3 cellular contexts compared by ENCODE assay signal in the genomic region with DNA sequence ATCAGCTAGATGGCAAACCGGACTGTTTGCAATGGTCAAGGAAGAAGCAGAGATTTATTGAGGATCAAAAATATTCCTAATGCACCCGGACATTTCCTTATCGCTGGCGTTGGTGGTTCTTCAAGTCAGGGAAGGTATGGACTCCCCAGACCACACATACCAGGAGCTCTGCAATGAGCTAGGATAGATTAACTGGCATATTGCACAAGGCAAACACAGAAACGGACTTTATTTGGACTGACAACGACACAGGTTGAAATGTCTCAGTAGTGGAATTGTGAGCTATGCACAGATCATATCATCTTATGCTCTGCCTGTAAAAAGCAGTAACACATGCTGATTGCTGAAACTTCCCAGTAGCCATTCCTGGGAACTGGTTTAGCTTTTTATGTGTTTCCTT.
TF ChIP-seq lines count a peak whose summit lies in the region.

No MANE protein-coding gene starts in this region.

TF ChIP-seq in SK-N-SH, 30 proteins besides CTCF, POLR2A, EP300 and RAD21:
- no peak for TF ChIP-seq POLR2AphosphoS5 (IDR thresholded peaks at IDR 0.05; ENCODE audit: low read depth, low read length)
- no peak for TF ChIP-seq JUND (IDR thresholded peaks at IDR 0.05)
- no peak for TF ChIP-seq NRF1 (IDR thresholded peaks at IDR 0.05; ENCODE audit: low read depth, low read length)
- no peak for TF ChIP-seq NFIC (IDR thresholded peaks at IDR 0.05; ENCODE audit: borderline replicate concordance)
- TF ChIP-seq TAF1 (IDR thresholded peaks at IDR 0.05; ENCODE audit: borderline replicate concordance, low read depth, low read length): no peak
- no peak for TF ChIP-seq FOXM1 (IDR thresholded peaks at IDR 0.05; ENCODE audit: low read depth)
- TF ChIP-seq ELF1 (IDR thresholded peaks at IDR 0.05): no peak
- no peak for TF ChIP-seq ZBTB33 (IDR thresholded peaks at IDR 0.05; ENCODE audit: borderline replicate concordance, low read depth)
- no peak for TF ChIP-seq USF2 (IDR thresholded peaks at IDR 0.05; ENCODE audit: borderline replicate concordance, low read depth, low read length)
- TF ChIP-seq GABPA (IDR thresholded peaks at IDR 0.05; ENCODE audit: low read depth): no peak
- TF ChIP-seq RXRA (IDR thresholded peaks at IDR 0.05; ENCODE audit: borderline replicate concordance, low read depth): no peak
- TF ChIP-seq CHD2 (IDR thresholded peaks at IDR 0.05; ENCODE audit: low read length, partially characterized antibody): no peak
- TF ChIP-seq TCF12 (IDR thresholded peaks at IDR 0.05): no peak
- no peak for TF ChIP-seq MXI1 (IDR thresholded peaks at IDR 0.05; ENCODE audit: low read depth, low read length)
- TF ChIP-seq, protein P1, sequence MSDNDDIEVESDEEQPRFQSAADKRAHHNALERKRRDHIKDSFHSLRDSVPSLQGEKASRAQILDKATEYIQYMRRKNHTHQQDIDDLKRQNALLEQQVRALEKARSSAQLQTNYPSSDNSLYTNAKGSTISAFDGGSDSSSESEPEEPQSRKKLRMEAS (IDR thresholded peaks at IDR 0.05; ENCODE audit: low read depth): no peak
- TF ChIP-seq TEAD4 (IDR thresholded peaks at IDR 0.05; ENCODE audit: borderline replicate concordance, insufficient read depth): no peak
- no peak for TF ChIP-seq FOXJ3 (CRISPR knock-in tag; IDR thresholded peaks at IDR 0.05)

TF ChIP-seq in SK-N-SH treated with all-trans-retinoic acid at 6 μM for 48 hours, 23 proteins besides CTCF, POLR2A, EP300 and RAD21:
- TF ChIP-seq, protein P2, sequence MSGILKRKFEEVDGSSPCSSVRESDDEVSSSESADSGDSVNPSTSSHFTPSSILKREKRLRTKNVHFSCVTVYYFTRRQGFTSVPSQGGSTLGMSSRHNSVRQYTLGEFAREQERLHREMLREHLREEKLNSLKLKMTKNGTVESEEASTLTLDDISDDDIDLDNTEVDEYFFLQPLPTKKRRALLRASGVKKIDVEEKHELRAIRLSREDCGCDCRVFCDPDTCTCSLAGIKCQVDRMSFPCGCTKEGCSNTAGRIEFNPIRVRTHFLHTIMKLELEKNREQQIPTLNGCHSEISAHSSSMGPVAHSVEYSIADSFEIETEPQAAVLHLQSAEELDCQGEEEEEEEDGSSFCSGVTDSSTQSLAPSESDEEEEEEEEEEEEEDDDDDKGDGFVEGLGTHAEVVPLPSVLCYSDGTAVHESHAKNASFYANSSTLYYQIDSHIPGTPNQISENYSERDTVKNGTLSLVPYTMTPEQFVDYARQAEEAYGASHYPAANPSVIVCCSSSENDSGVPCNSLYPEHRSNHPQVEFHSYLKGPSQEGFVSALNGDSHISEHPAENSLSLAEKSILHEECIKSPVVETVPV (CRISPR knock-in tag; IDR thresholded peaks at IDR 0.05): no peak
- no peak for TF ChIP-seq ZNF565 (CRISPR knock-in tag; conservative IDR thresholded peaks at IDR 0.05; ENCODE audit: low read depth)
- TF ChIP-seq GLIS3 (CRISPR knock-in tag; IDR thresholded peaks at IDR 0.05): no peak
- no peak for TF ChIP-seq PPARA (CRISPR knock-in tag; IDR thresholded peaks at IDR 0.05; ENCODE audit: borderline replicate concordance)
- no peak for TF ChIP-seq BACH2 (CRISPR knock-in tag; IDR thresholded peaks at IDR 0.05; ENCODE audit: borderline replicate concordance)
- TF ChIP-seq ZC3H10 (CRISPR knock-in tag; IDR thresholded peaks at IDR 0.05): no peak
- TF ChIP-seq TCF4 (CRISPR knock-in tag; IDR thresholded peaks at IDR 0.05; ENCODE audit: borderline replicate concordance): no peak
- no peak for TF ChIP-seq ISL1 (CRISPR knock-in tag; IDR thresholded peaks at IDR 0.05)
- no peak for TF ChIP-seq ZFP30 (CRISPR knock-in tag; IDR thresholded peaks at IDR 0.05)
- TF ChIP-seq ZNF8 (CRISPR knock-in tag; IDR thresholded peaks at IDR 0.05): no peak
- no peak for TF ChIP-seq OSR1 (CRISPR knock-in tag; IDR thresholded peaks at IDR 0.05)

TF ChIP-seq in H1, 55 proteins besides CTCF, POLR2A, EP300 and RAD21:
- TF ChIP-seq SAP30 (IDR thresholded peaks at IDR 0.05; ENCODE audit: insufficient read depth, insufficient replicate concordance, low read length): no peak
- TF ChIP-seq POU5F1 (IDR thresholded peaks at IDR 0.05; ENCODE audit: low read depth, low read length): no peak
- no peak for TF ChIP-seq BCL11A (IDR thresholded peaks at IDR 0.05; ENCODE audit: low read depth in 2 of 2, low read length in 2 of 2)
- no peak for TF ChIP-seq SUZ12 (IDR thresholded peaks at IDR 0.05; ENCODE audit: low read length)
- no peak for TF ChIP-seq RBBP5 (IDR thresholded peaks at IDR 0.05; ENCODE audit: borderline replicate concordance, low read depth, low read length)
